Comparison of ENCODE assay signal across 13 cellular contexts in the genomic region with DNA sequence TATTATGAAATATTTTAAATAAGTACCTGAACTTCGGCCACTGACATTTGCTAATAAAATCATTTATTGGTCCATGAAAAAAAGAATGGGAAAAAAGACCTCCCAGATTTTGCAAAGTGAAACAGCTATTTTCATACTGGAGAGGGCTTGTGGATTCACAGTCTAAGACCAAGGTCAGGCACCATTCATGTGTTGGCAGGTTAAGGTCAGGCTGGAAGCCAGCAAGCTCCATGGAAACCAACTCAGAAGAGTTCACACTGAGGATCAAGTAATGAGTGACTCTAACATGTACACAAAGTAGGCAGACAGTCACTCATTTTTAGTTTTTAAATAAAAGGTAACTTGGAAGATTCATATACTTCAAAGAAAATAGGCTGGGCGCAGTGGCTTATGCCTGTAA. TPM values are rescaled to one million over a fixed set of nuclear protein-coding genes. Genes with fewer than 3 reads are reported as not detected.
A peak's percentile ranks its signal among the peaks of the same experiment; 100 is the strongest.
DNase-seq lines count a peak whose midpoint lies in the region; ATAC-seq and TF ChIP-seq lines count a peak whose summit lies in the region.
"Had no signal": no experiment of that assay in that cellular context is flagged by ENCODE, and none has a peak within 500 bp of the region (broad histone marks: within the 10 kb centered on the region; RNA-seq: fewer than 3 reads in every experiment).

No MANE protein-coding gene starts in this region.

- H3K4me3 Mint-ChIP-seq in activated naive CD4-positive, alpha-beta T cell treated with anti-CD3 and anti-CD28 coated beads for 36 hours: peak overlapping the region; percentile 9
- no peak overlapping the region for H3K4me3 Mint-ChIP-seq in activated B cell treated with CpG ODN at 0.5 μM for 24 hours

- H3K36me3 Mint-ChIP-seq in activated naive CD4-positive, alpha-beta T cell treated with anti-CD3 and anti-CD28 coated beads for 36 hours (ENCODE audit: low read depth): peaks cover 40% of the 10 kb centered on the region
- peaks cover 71% of the 10 kb centered on the region for H3K36me3 Mint-ChIP-seq in activated B cell treated with CpG ODN at 0.5 μM for 24 hours (ENCODE audit: low read depth)

- no peak overlapping the region for H3K27ac ChIP-seq in hepatocyte
- H3K27ac ChIP-seq in stomach: no peak overlapping the region
- H3K27ac ChIP-seq in RWPE1: no peak overlapping the region
- H3K27ac ChIP-seq: parathyroid adenoma had no signal

- no peaks in the 10 kb centered on the region for H3K9me3 Mint-ChIP-seq in activated naive CD4-positive, alpha-beta T cell treated with anti-CD3 and anti-CD28 coated beads for 36 hours
- no peaks in the 10 kb centered on the region for H3K9me3 Mint-ChIP-seq in activated B cell treated with CpG ODN at 0.5 μM for 24 hours

- H3K4me1 ChIP-seq in hepatocyte (ENCODE audit: insufficient read depth): peaks cover 18% of the 10 kb centered on the region
- peaks cover 28 to 56% (median 42%) of the 10 kb centered on the region in 4 donors for H3K4me1 ChIP-seq in stomach
- H3K4me1 ChIP-seq: parathyroid adenoma had no signal

- POLR2A ChIA-PET in activated B cell treated with CpG ODN at 0.5 μM for 24 hours (lab: Charles Lee): no interaction called here
- POLR2A ChIA-PET in RWPE1 (lab: Yijun Ruan, JAX; ENCODE audit: low non-redundant PET): no interaction called here

- H3K4me3 ChIP-seq in hepatocyte (no peak overlapping the region), stomach (no peak overlapping the region)
- H3K4me3 ChIP-seq: lung had no signal

- H3K4me2 ChIP-seq in hepatocyte: peak overlapping the region; percentile 16

- no peaks in the 10 kb centered on the region for H3K36me3 ChIP-seq in hepatocyte (replicated peaks; ENCODE audit: insufficient read depth, low read depth)
- H3K36me3 ChIP-seq in stomach: peaks cover 41 to 62% (median 62%) of the 10 kb centered on the region in 4 donors

- peaks cover 82% of the 10 kb centered on the region for H3K79me2 ChIP-seq in hepatocyte

- H3K27me3 ChIP-seq in hepatocyte (no peaks in the 10 kb centered on the region), stomach (no peaks in the 10 kb centered on the region)

- no peaks in the 10 kb centered on the region for H3K27me3 Mint-ChIP-seq in activated naive CD4-positive, alpha-beta T cell treated with anti-CD3 and anti-CD28 coated beads for 36 hours (ENCODE audit: low read depth)
- no peaks in the 10 kb centered on the region for H3K27me3 Mint-ChIP-seq in activated B cell treated with CpG ODN at 0.5 μM for 24 hours

- no peak for TF ChIP-seq EP300 in stomach (IDR thresholded peaks at IDR 0.05)

- ATAC-seq in activated B cell treated with CpG ODN at 0.5 μM for 24 hours (ENCODE audit: low read depth) (no peak), HG02938 (IDR thresholded peaks at IDR 0.05; ENCODE audit: unreplicated experiment) (no peak), esophagus mucosa (no peak)

- TF ChIP-seq POLR2A in stomach (IDR thresholded peaks at IDR 0.05): no peak

- no peak overlapping the region for H2AFZ ChIP-seq in hepatocyte
- H2AFZ ChIP-seq: parathyroid adenoma had no signal

- 88% methylated on average over 2 of the region's 2 CpGs for WGBS in hepatocyte (ENCODE audit: low lambda C conversion rate, missing lambda C conversion rate)
- 80 to 91% (median 87%) methylated on average over 2 of the region's 2 CpGs for WGBS in stomach, 5 donors

- CTCF ChIA-PET in activated naive CD4-positive, alpha-beta T cell treated with anti-CD3 and anti-CD28 coated beads for 36 hours (lab: Charles Lee): interaction anchor here (1.2 kb wide), 1 partner anchor 68 kb away, joined by 3 read pairs; no protein-coding TSS in a partner anchor
- CTCF ChIA-PET in activated B cell treated with CpG ODN at 0.5 μM for 24 hours (lab: Charles Lee): interaction anchor here (1.1 kb wide), 1 partner anchor 173 kb away, joined by 4 read pairs; a partner anchor contains a TSS
- CTCF ChIA-PET in RWPE1 (lab: Yijun Ruan, JAX): interaction anchor here (0.7 kb wide), 1 partner anchor 13 kb away, joined by 3 read pairs; no protein-coding TSS in a partner anchor

- TF ChIP-seq CTCF in activated B cell treated with CpG ODN at 0.5 μM for 24 hours (IDR thresholded peaks at IDR 0.05): no peak
- no peak for TF ChIP-seq CTCF in hepatocyte (IDR thresholded peaks at IDR 0.05; ENCODE audit: poor library complexity)
- no peak for TF ChIP-seq CTCF in stomach (IDR thresholded peaks at IDR 0.05)
- TF ChIP-seq CTCF in RWPE1 (conservative IDR thresholded peaks at IDR 0.05; ENCODE audit: low read depth): no peak

- H3K4me1 Mint-ChIP-seq in activated naive CD4-positive, alpha-beta T cell treated with anti-CD3 and anti-CD28 coated beads for 36 hours (ENCODE audit: low read depth): peaks cover 53% of the 10 kb centered on the region
- H3K4me1 Mint-ChIP-seq in activated B cell treated with CpG ODN at 0.5 μM for 24 hours: peaks cover 33% of the 10 kb centered on the region

- intact Hi-C loops in activated naive CD4-positive, alpha-beta T cell treated with anti-CD3 and anti-CD28 coated beads for 36 hours (cut with micrococcal nuclease): loop anchor here (2.0 to 5.0 kb wide), 4 partner anchors 15 to 1397 kb away; a partner anchor contains a TSS
- intact Hi-C loops in activated B cell treated with CpG ODN at 0.5 μM for 24 hours (cut with micrococcal nuclease): no loop called here
- intact Hi-C loops in stomach (cut with DNase I; ENCODE audit: low total_unique reads): no loop called here

- DNase-seq in activated naive CD4-positive, alpha-beta T cell treated with anti-CD3 and anti-CD28 coated beads for 36 hours: no peak
- no peak for DNase-seq in activated naive CD4-positive, alpha-beta T cell treated with Interleukin-2 at 50 U/mL for 16 hours
- DNase-seq in activated B cell treated with CpG ODN at 0.5 μM for 24 hours (no peak), hepatocyte (ENCODE audit: low spot score) (no peak), stomach (peak; percentile 31), RWPE1 (ENCODE audit: low spot score) (no peak)
- DNase-seq: activated CD4-positive, CD25-positive, alpha-beta regulatory T cell treated with anti-CD3 and anti-CD28 coated beads, Interleukin-2, amount 50 U/mL, for 72 hours; activated effector memory CD4-positive, alpha-beta T cell treated with anti-CD3 and anti-CD28 coated beads, Interleukin-2, amount 50 U/mL, for 16 hours; DMS79 treated with DMSO at 0.1 percent for 48 hours had no signal

- H3K27ac Mint-ChIP-seq in activated naive CD4-positive, alpha-beta T cell treated with anti-CD3 and anti-CD28 coated beads for 36 hours: peak overlapping the region; percentile 24
- H3K27ac Mint-ChIP-seq in activated B cell treated with CpG ODN at 0.5 μM for 24 hours: peak overlapping the region; percentile 30

- H3K9me2 ChIP-seq in hepatocyte (replicated peaks; ENCODE audit: insufficient read depth): no peaks in the 10 kb centered on the region

- peaks cover 24% of the 10 kb centered on the region for H4K20me1 ChIP-seq in hepatocyte (ENCODE audit: insufficient read depth, poor library complexity, severe bottlenecking)

- H3K9me3 ChIP-seq in hepatocyte (ENCODE audit: low read depth) (no peaks in the 10 kb centered on the region), stomach (no peaks in the 10 kb centered on the region)

RNA-seq across cellular contexts. Expression of a gene that starts 3.4 kb away (rescaled TPM):
- total RNA-seq in activated naive CD4-positive, alpha-beta T cell treated with anti-CD3 and anti-CD28 coated beads for 36 hours: 10 to 100 TPM; 56.9 to 59.9 TPM
- total RNA-seq in activated B cell treated with CpG ODN at 0.5 μM for 24 hours (54.4 and 57.1 TPM in 2 replicates), hepatocyte (59.4 and 72.8 TPM in 2 replicates), stomach (10 to 100 TPM in 4 of 5 donors, 1 to 10 TPM in 1; 7.5 to 80.6 (median 46.2) TPM), esophagus mucosa (44.6 TPM)
- polyA plus RNA-seq in hepatocyte (49.3 and 62.3 TPM in 2 replicates), stomach (10 to 100 TPM; 24.1 to 42.6 (median 26.1) TPM)
